24 cellular contexts compared by ENCODE assay signal in genomic region chr7:91324663-91325062, GRCh38.
"Had no signal": no experiment of that assay in that cellular context is flagged by ENCODE, and none has a peak within 500 bp of the region (broad histone marks: within the 10 kb centered on the region; RNA-seq: fewer than 3 reads in every experiment).

No MANE protein-coding gene starts in this region.

- ATAC-seq: left cardiac atrium; left lung; naive thymus-derived CD8-positive, alpha-beta T cell; pancreas; stimulated activated naive B cell treated with anti-CD40 and anti-IgM and Interleukin-4, amounts not matched to agents 10 μg/mL and 1 μg/mL and 100 μg/mL, for 72 hours had no signal

- H3K27ac ChIP-seq: dorsolateral prefrontal cortex, esophagus muscularis mucosa, heart right ventricle, left lung, pancreas, right lobe of liver, thoracic aorta, upper lobe of left lung had no signal

- H3K27me3 Mint-ChIP-seq: progenitor cell of endocrine pancreas; stimulated activated naive CD8-positive, alpha-beta T cell treated with anti-CD3 and anti-CD28 coated beads, Interleukin-15, Interleukin-2, amounts not matched to agents 100 ng/mL and 50 ng/mL, for 24 hours had no signal

- H3K4me3 ChIP-seq: dorsolateral prefrontal cortex, esophagus muscularis mucosa, heart right ventricle, left lung, pancreas, right lobe of liver, thoracic aorta, tibial nerve, upper lobe of left lung had no signal

- H3K4me3 Mint-ChIP-seq: naive thymus-derived CD8-positive, alpha-beta T cell; stimulated activated naive B cell treated with anti-CD40 and anti-IgM and Interleukin-4, amounts not matched to agents 10 μg/mL and 1 μg/mL and 100 μg/mL, for 72 hours; stimulated activated naive CD8-positive, alpha-beta T cell treated with anti-CD3 and anti-CD28 coated beads, Interleukin-15, Interleukin-2, amounts not matched to agents 100 ng/mL and 50 ng/mL, for 24 hours had no signal

- H3K36me3 ChIP-seq: esophagus muscularis mucosa, heart right ventricle, left lung, pancreas, right lobe of liver, thoracic aorta, tibial nerve, upper lobe of left lung had no signal

- H3K27ac Mint-ChIP-seq: naive thymus-derived CD8-positive, alpha-beta T cell; progenitor cell of endocrine pancreas; stimulated activated naive CD8-positive, alpha-beta T cell treated with anti-CD3 and anti-CD28 coated beads, Interleukin-15, Interleukin-2, amounts not matched to agents 100 ng/mL and 50 ng/mL, for 24 hours had no signal

- H3K9me3 Mint-ChIP-seq: naive thymus-derived CD8-positive, alpha-beta T cell; stimulated activated naive B cell treated with anti-CD40 and anti-IgM and Interleukin-4, amounts not matched to agents 10 μg/mL and 1 μg/mL and 100 μg/mL, for 72 hours; stimulated activated naive CD8-positive, alpha-beta T cell treated with anti-CD3 and anti-CD28 coated beads, Interleukin-15, Interleukin-2, amounts not matched to agents 100 ng/mL and 50 ng/mL, for 24 hours had no signal

- H3K4me1 ChIP-seq: pancreas, right lobe of liver had no signal

- H3K9me3 ChIP-seq: esophagus muscularis mucosa, heart right ventricle, left lung, pancreas, right lobe of liver, thoracic aorta, tibial nerve, upper lobe of left lung had no signal

- H3K27me3 ChIP-seq: dorsolateral prefrontal cortex, esophagus muscularis mucosa, heart right ventricle, left lung, pancreas, right lobe of liver, tibial nerve, upper lobe of left lung had no signal

- H3K36me3 Mint-ChIP-seq: naive thymus-derived CD8-positive, alpha-beta T cell; stimulated activated naive B cell treated with anti-CD40 and anti-IgM and Interleukin-4, amounts not matched to agents 10 μg/mL and 1 μg/mL and 100 μg/mL, for 72 hours had no signal

- DNase-seq: cortex of kidney; dorsolateral prefrontal cortex; effector CD4-positive, alpha-beta T cell; foreskin melanocyte; glutamatergic neuron; heart right ventricle; hippocampal formation; left cardiac atrium; left lung; mesendoderm; naive thymus-derived CD8-positive, alpha-beta T cell; occipital lobe; pancreas; right lobe of liver; small intestine; stimulated activated CD4-positive, alpha-beta T cell treated with anti-CD3 and anti-CD28 coated beads, Interleukin-15, amount 100 ng/mL, for 24 hours; stimulated activated CD4-positive, alpha-beta T cell treated with anti-CD3 and anti-CD28 coated beads, Interleukin-2, amount 100 ng/mL, for 48 hours; stimulated activated naive B cell treated with anti-CD40 and anti-IgM and Interleukin-4, amounts not matched to agents 10 μg/mL and 1 μg/mL and 100 μg/mL, for 72 hours; upper lobe of left lung had no signal
